ENCODE assay signal across 26 cellular contexts in genomic region chr14:103680491-103681231, GRCh38.
"Had no signal": no experiment of that assay in that cellular context is flagged by ENCODE, and none has a peak within 500 bp of the region (broad histone marks: within the 10 kb centered on the region; RNA-seq: fewer than 3 reads in every experiment).

No MANE protein-coding gene starts in this region.

- ATAC-seq: activated CD8-positive, alpha-beta T cell treated with anti-CD3 and anti-CD28 coated beads for 36 hours; T-cell had no signal

- H3K27ac ChIP-seq: breast epithelium, KMS-11, VCaP had no signal

- H3K9me3 Mint-ChIP-seq: activated CD4-positive, alpha-beta T cell treated with anti-CD3 and anti-CD28 coated beads, Interleukin-2, amount 10 ng/mL, durations not matched to agents 7 days and 5 days; activated CD8-positive, alpha-beta T cell treated with anti-CD3 and anti-CD28 coated beads for 36 hours; activated naive CD8-positive, alpha-beta T cell treated with anti-CD3 and anti-CD28 coated beads, Interleukin-2, amount 10 ng/mL, durations not matched to agents 7 days and 5 days; activated T-helper 1 cell treated with anti-CD3 and anti-CD28 coated beads, Interleukin-12 subunit alpha, Interleukin-12 subunit beta, Interleukin-2, Interleukin-4 antibody, amounts not matched to agents 30 ng/mL and 10 ng/mL and 1 ng/mL, durations not matched to agents 14 hours and 24 hours and 36 hours; T-cell had no signal

- DNase-seq: activated CD4-positive, alpha-beta T cell treated with anti-CD3 and anti-CD28 coated beads, Interleukin-2, amount 10 ng/mL, durations not matched to agents 7 days and 5 days; activated CD4-positive, CD25-positive, alpha-beta regulatory T cell; activated CD8-positive, alpha-beta memory T cell treated with anti-CD3 and anti-CD28 coated beads, Interleukin-2, amount 50 U/mL, for 4 hours; activated CD8-positive, alpha-beta T cell treated with anti-CD3 and anti-CD28 coated beads for 36 hours; activated effector memory CD4-positive, alpha-beta T cell treated with Interleukin-2 at 50 U/mL for 16 hours; activated naive CD4-positive, alpha-beta T cell; activated naive CD8-positive, alpha-beta T cell treated with anti-CD3 and anti-CD28 coated beads, Interleukin-2, amount 10 ng/mL, durations not matched to agents 7 days and 5 days; adrenal gland; anterior cingulate cortex; caudate nucleus; NCI-H1092 treated with DMSO at 0.1 percent for 48 hours; NCI-H1417 treated with DMSO at 0.1 percent for 48 hours; NCI-H1694; NCI-H2029; NCI-H2107; NCI-H2171 treated with DMSO at 0.1 percent for 48 hours; NCI-H345; NCI-H510A; NCI-H526 treated with DMSO at 0.1 percent for 48 hours; NCI-H82; SIG-M5; T-cell had no signal

- H3K9ac ChIP-seq: KMS-11 had no signal

- H3K4me3 ChIP-seq: adrenal gland, breast epithelium had no signal

- H3K27me3 Mint-ChIP-seq: activated CD4-positive, alpha-beta T cell treated with anti-CD3 and anti-CD28 coated beads, Interleukin-2, amount 10 ng/mL, durations not matched to agents 7 days and 5 days; activated CD8-positive, alpha-beta T cell treated with anti-CD3 and anti-CD28 coated beads for 36 hours; activated naive CD8-positive, alpha-beta T cell treated with anti-CD3 and anti-CD28 coated beads, Interleukin-2, amount 10 ng/mL, durations not matched to agents 7 days and 5 days; T-cell had no signal

- H3K9me3 ChIP-seq: adrenal gland, breast epithelium had no signal

- H3K4me2 ChIP-seq: KMS-11 had no signal

- H3K4me3 Mint-ChIP-seq: activated CD4-positive, alpha-beta T cell treated with anti-CD3 and anti-CD28 coated beads, Interleukin-2, amount 10 ng/mL, durations not matched to agents 7 days and 5 days; activated CD8-positive, alpha-beta T cell treated with anti-CD3 and anti-CD28 coated beads for 36 hours; activated naive CD8-positive, alpha-beta T cell treated with anti-CD3 and anti-CD28 coated beads, Interleukin-2, amount 10 ng/mL, durations not matched to agents 7 days and 5 days; activated T-helper 1 cell treated with anti-CD3 and anti-CD28 coated beads, Interleukin-12 subunit alpha, Interleukin-12 subunit beta, Interleukin-2, Interleukin-4 antibody, amounts not matched to agents 30 ng/mL and 10 ng/mL and 1 ng/mL, durations not matched to agents 14 hours and 24 hours and 36 hours; T-cell had no signal

- H3K27ac Mint-ChIP-seq: activated CD4-positive, alpha-beta T cell treated with anti-CD3 and anti-CD28 coated beads, Interleukin-2, amount 10 ng/mL, durations not matched to agents 7 days and 5 days; activated naive CD8-positive, alpha-beta T cell treated with anti-CD3 and anti-CD28 coated beads, Interleukin-2, amount 10 ng/mL, durations not matched to agents 7 days and 5 days; activated T-helper 1 cell treated with anti-CD3 and anti-CD28 coated beads, Interleukin-12 subunit alpha, Interleukin-12 subunit beta, Interleukin-2, Interleukin-4 antibody, amounts not matched to agents 30 ng/mL and 10 ng/mL and 1 ng/mL, durations not matched to agents 14 hours and 24 hours and 36 hours; T-cell had no signal

- H3K4me1 Mint-ChIP-seq: activated CD4-positive, alpha-beta T cell treated with anti-CD3 and anti-CD28 coated beads, Interleukin-2, amount 10 ng/mL, durations not matched to agents 7 days and 5 days; activated naive CD8-positive, alpha-beta T cell treated with anti-CD3 and anti-CD28 coated beads, Interleukin-2, amount 10 ng/mL, durations not matched to agents 7 days and 5 days had no signal

- H3K4me1 ChIP-seq: adrenal gland, breast epithelium had no signal

- H3K27me3 ChIP-seq: adrenal gland, breast epithelium had no signal
